ENCODE assay signal across 9 cellular contexts in genomic region chr3:76482510-76482909, GRCh38.
"Had no signal": no experiment of that assay in that cellular context is flagged by ENCODE, and none has a peak within 500 bp of the region (broad histone marks: within the 10 kb centered on the region; RNA-seq: fewer than 3 reads in every experiment).

No MANE protein-coding gene starts in this region.

- H3K4me1 ChIP-seq: HAP-1 had no signal

- H3K27ac Mint-ChIP-seq: HFFc6, IgD-negative memory B cell had no signal

- H3K27ac ChIP-seq: GM23248, HL-60 had no signal

- H3K27me3 Mint-ChIP-seq: IgD-negative memory B cell had no signal

- ATAC-seq: HCT116 had no signal

- H3K4me1 Mint-ChIP-seq: IgD-negative memory B cell had no signal

- DNase-seq: GM23248, GOT3, H7, HFFc6, KBM-7 had no signal

- H3K9me3 ChIP-seq: HAP-1 had no signal

- H3K4me3 Mint-ChIP-seq: HFFc6, IgD-negative memory B cell had no signal

- H3K4me3 ChIP-seq: GM23248, HAP-1 had no signal
